ENCODE assay signal across 34 cellular contexts in the genomic region with DNA sequence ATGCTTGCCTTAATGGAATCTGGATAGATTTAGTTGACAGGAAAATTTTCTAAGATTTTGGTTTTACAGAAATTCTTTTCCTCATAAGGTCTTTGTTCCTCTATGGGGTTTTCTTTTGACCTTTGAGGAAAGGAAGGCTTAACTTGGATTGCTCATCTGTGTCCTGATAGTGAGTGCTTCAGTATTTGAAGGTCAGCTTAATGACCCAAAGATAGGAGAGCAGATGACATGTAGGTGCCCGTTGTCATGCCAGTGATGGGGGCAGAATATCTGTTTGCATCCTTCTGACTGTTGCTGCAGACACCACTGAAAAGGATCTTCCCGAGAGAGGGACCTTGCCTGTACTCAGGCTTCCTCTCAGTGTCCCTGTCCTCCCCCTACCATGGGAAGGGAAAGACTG. TPM values are rescaled to one million over a fixed set of nuclear protein-coding genes. Genes with fewer than 3 reads are reported as not detected.
"Had no signal": no experiment of that assay in that cellular context is flagged by ENCODE, and none has a peak within 500 bp of the region (broad histone marks: within the 10 kb centered on the region; RNA-seq: fewer than 3 reads in every experiment).

No MANE protein-coding gene starts in this region.

- H3K36me3 ChIP-seq: ascending aorta, MG63, SJSA1 had no signal

- H3K27ac ChIP-seq: ascending aorta, body of pancreas, SJSA1, VCaP had no signal

- H3K9me3 ChIP-seq: ascending aorta, body of pancreas, MG63, SJSA1 had no signal

- H3K27ac Mint-ChIP-seq: activated CD4-positive, alpha-beta memory T cell treated with anti-CD3 and anti-CD28 coated beads, Interleukin-2, amount 10 ng/mL, durations not matched to agents 7 days and 5 days; activated CD4-positive, alpha-beta T cell treated with anti-CD3 and anti-CD28 coated beads for 36 hours; activated naive CD4-positive, alpha-beta T cell treated with anti-CD3 and anti-CD28 coated beads, Interleukin-2, amount 10 ng/mL, durations not matched to agents 7 days and 5 days; activated T-cell treated with anti-CD3 and anti-CD28 coated beads, Interleukin-2, amount 50 U/mL, for 72 hours; activated T-helper 2 cell treated with anti-CD3 and anti-CD28 coated beads, Interferon-gamma antibody, Interleukin-2, Interleukin-4, amounts not matched to agents 10 μg/mL and 5 μg/mL and 100 μg/mL, durations not matched to agents 14 hours and 24 hours and 36 hours had no signal

- H3K27me3 Mint-ChIP-seq: activated naive CD4-positive, alpha-beta T cell treated with anti-CD3 and anti-CD28 coated beads, Interleukin-2, amount 10 ng/mL, durations not matched to agents 7 days and 5 days had no signal

- H3K4me1 ChIP-seq: ascending aorta had no signal

- H3K4me3 ChIP-seq: ascending aorta, body of pancreas, MG63, SJSA1 had no signal

- H3K27me3 ChIP-seq: ascending aorta, body of pancreas had no signal

- H3K36me3 Mint-ChIP-seq: activated naive CD4-positive, alpha-beta T cell treated with anti-CD3 and anti-CD28 coated beads, Interleukin-2, amount 10 ng/mL, durations not matched to agents 7 days and 5 days had no signal

- DNase-seq: activated CD4-positive, alpha-beta memory T cell treated with anti-CD3 and anti-CD28 coated beads, Interleukin-2, amount 10 ng/mL, durations not matched to agents 7 days and 5 days; activated CD4-positive, alpha-beta T cell treated with anti-CD3 and anti-CD28 coated beads for 36 hours; activated CD4-positive, alpha-beta T cell treated with anti-CD3 and anti-CD28 coated beads, Interleukin-2, amount 50 U/mL, for 1 hour; activated CD4-positive, CD25-positive, alpha-beta regulatory T cell; activated gamma-delta T cell treated with Interleukin-2 at 50 U/mL for 16 hours; activated naive CD4-positive, alpha-beta T cell treated with anti-CD3 and anti-CD28 coated beads, Interleukin-2, amount 10 ng/mL, durations not matched to agents 7 days and 5 days; activated T-cell treated with anti-CD3 and anti-CD28 coated beads for 4 hours; activated T-cell treated with anti-CD3 and anti-CD28 coated beads, Interleukin-2, amount 50 U/mL, for 72 hours; amniotic stem cell; body of pancreas; central memory CD4-positive, alpha-beta T cell; IMR-90; KBM-7; MG63; NCI-H1105 treated with DMSO at 0.1 percent for 48 hours; NCI-H146; NCI-H187 treated with DMSO at 0.1 percent for 48 hours; NCI-H2081 treated with DMSO at 0.1 percent for 48 hours; NCI-H2227 treated with DMSO at 0.1 percent for 48 hours; NCI-H446 treated with DMSO at 0.1 percent for 48 hours; NCI-H524 treated with DMSO at 0.1 percent for 48 hours; NCI-H774; NK-92 treated with Interleukin-12 subunit alpha and Interleukin-12 subunit beta, amount 100 ng/mL, for 24 hours; OCI-M1; RPMI8226; T-helper 2 cell had no signal

- H3K9me3 Mint-ChIP-seq: activated CD4-positive, alpha-beta memory T cell treated with anti-CD3 and anti-CD28 coated beads, Interleukin-2, amount 10 ng/mL, durations not matched to agents 7 days and 5 days; activated naive CD4-positive, alpha-beta T cell treated with anti-CD3 and anti-CD28 coated beads, Interleukin-2, amount 10 ng/mL, durations not matched to agents 7 days and 5 days; activated T-cell treated with anti-CD3 and anti-CD28 coated beads, Interleukin-2, amount 50 U/mL, for 72 hours; activated T-helper 2 cell treated with anti-CD3 and anti-CD28 coated beads, Interferon-gamma antibody, Interleukin-2, Interleukin-4, amounts not matched to agents 10 μg/mL and 5 μg/mL and 100 μg/mL, durations not matched to agents 14 hours and 24 hours and 36 hours had no signal

- ATAC-seq: body of pancreas, Panc1, Right ventricle myocardium inferior had no signal

- H3K4me3 Mint-ChIP-seq: activated CD4-positive, alpha-beta memory T cell treated with anti-CD3 and anti-CD28 coated beads, Interleukin-2, amount 10 ng/mL, durations not matched to agents 7 days and 5 days; activated CD4-positive, alpha-beta T cell treated with anti-CD3 and anti-CD28 coated beads for 36 hours; activated naive CD4-positive, alpha-beta T cell treated with anti-CD3 and anti-CD28 coated beads, Interleukin-2, amount 10 ng/mL, durations not matched to agents 7 days and 5 days; activated T-cell treated with anti-CD3 and anti-CD28 coated beads, Interleukin-2, amount 50 U/mL, for 72 hours had no signal

RNA-seq across cellular contexts. Expression of gene MEGF10, which starts 30.9 kb away (rescaled TPM):
- total RNA-seq: activated CD4-positive, alpha-beta memory T cell treated with anti-CD3 and anti-CD28 coated beads, Interleukin-2, amount 10 ng/mL, durations not matched to agents 7 days and 5 days; activated CD4-positive, alpha-beta T cell treated with anti-CD3 and anti-CD28 coated beads for 36 hours; activated CD8-positive, alpha-beta memory T cell treated with anti-CD3 and anti-CD28 coated beads for 36 hours; activated T-helper 2 cell treated with anti-CD3 and anti-CD28 coated beads, Interferon-gamma antibody, Interleukin-2, Interleukin-4, amounts not matched to agents 10 μg/mL and 5 μg/mL and 100 μg/mL, durations not matched to agents 14 hours and 24 hours and 36 hours; bronchial epithelial cell; IMR-90 had no signal
- polyA plus RNA-seq: IMR-90 had no signal
